6 cellular contexts compared by ENCODE assay signal in genomic region chr15:40358492-40359353, GRCh38. TPM values are rescaled to one million over a fixed set of nuclear protein-coding genes. Genes with fewer than 3 reads are reported as not detected.
DNase-seq lines count a peak whose midpoint lies in the region; ATAC-seq and TF ChIP-seq lines count a peak whose summit lies in the region.

No MANE protein-coding gene starts in this region.

- H3K4me1 Mint-ChIP-seq in naive thymus-derived CD4-positive, alpha-beta T cell, result peaks cover 7 to 18% (median 15%) of the 10 kb centered on the region in 7 donors

- peaks cover 0 to 12% of the 10 kb centered on the region in 2 donors for H3K4me1 ChIP-seq in naive thymus-derived CD4-positive, alpha-beta T cell (ENCODE audit: control insufficient read depth in 2 of 2, insufficient read depth in 2 of 2, low read length in 2 of 2)

- peak overlapping the region in 2 of 9 donors; percentile 38 to 48 for H3K27ac Mint-ChIP-seq in naive thymus-derived CD4-positive, alpha-beta T cell

- H3K9me3 Mint-ChIP-seq in naive thymus-derived CD4-positive, alpha-beta T cell, result peaks cover 0 to 2% (median 0%) of the 10 kb centered on the region in 11 donors

- H3K27me3 Mint-ChIP-seq in naive thymus-derived CD4-positive, alpha-beta T cell, result peaks cover 0 to 23% (median 9%) of the 10 kb centered on the region in 5 donors

- peak overlapping the region; percentile 62 to 90 (median 78) for H3K4me3 Mint-ChIP-seq in naive thymus-derived CD4-positive, alpha-beta T cell

- no peaks in the 10 kb centered on the region for H3K36me3 ChIP-seq in naive thymus-derived CD4-positive, alpha-beta T cell (ENCODE audit: control insufficient read depth in 2 of 3, insufficient read depth in 3 of 3, low read length in 3 of 3)

- H3K36me3 Mint-ChIP-seq in naive thymus-derived CD4-positive, alpha-beta T cell, result peaks cover 0 to 11% (median 5%) of the 10 kb centered on the region in 5 donors

- no peaks in the 10 kb centered on the region for H3K27me3 ChIP-seq in naive thymus-derived CD4-positive, alpha-beta T cell (ENCODE audit: control insufficient read depth in 2 of 2, insufficient read depth in 2 of 2, low read length in 2 of 2)

- H3K27ac ChIP-seq in angular gyrus (ENCODE audit: low read depth, low read length), result peak overlapping the region; percentile 32
- H3K27ac ChIP-seq in naive thymus-derived CD4-positive, alpha-beta T cell (ENCODE audit: low read depth, low read length), result no peak overlapping the region

- peak overlapping the region; percentile 46 for H3K4me3 ChIP-seq in naive thymus-derived CD4-positive, alpha-beta T cell (ENCODE audit: low read length)

- CTCF ChIA-PET in naive thymus-derived CD4-positive, alpha-beta T cell (lab: Charles Lee), result no interaction called here

- H3K9me3 ChIP-seq in naive thymus-derived CD4-positive, alpha-beta T cell (ENCODE audit: control insufficient read depth in 2 of 3, low read length in 3 of 3), result no peaks in the 10 kb centered on the region

- peak in 2 of 9 donors; percentile 11 to 46 for DNase-seq in naive thymus-derived CD4-positive, alpha-beta T cell
- DNase-seq in amniotic stem cell (lab: John Stamatoyannopoulos, UW), result no peak

- intact Hi-C loops in naive thymus-derived CD4-positive, alpha-beta T cell (cut with micrococcal nuclease), result loop anchor here (1.0 to 5.0 kb wide), 9 partner anchors 10 to 206 kb away; partner anchors contain the start of genes KNSTRN (in 2 of the 2), BAHD1 (in 1 of the 2), CCDC32 (in 1 of the 2) and INAFM2 (in 1 of the 2)

- TF ChIP-seq CTCF in GM12873 (IDR thresholded peaks at IDR 0.05; ENCODE audit: insufficient read depth, low read depth, low read length, missing control alignments), result peak; percentile 11

- peak; percentile 19 for ATAC-seq in HG03521 (IDR thresholded peaks at IDR 0.05; ENCODE audit: unreplicated experiment)
- no peak for ATAC-seq in naive thymus-derived CD4-positive, alpha-beta T cell
- ATAC-seq in GM21717 (IDR thresholded peaks at IDR 0.05; ENCODE audit: unreplicated experiment), result no peak

- POLR2A ChIA-PET in naive thymus-derived CD4-positive, alpha-beta T cell (lab: Charles Lee), result no interaction called here

RNA-seq across cellular contexts. Expression of gene DISP2, which starts 0.7 kb away (rescaled TPM):
- under 1 TPM in 4 of 5 experiments, not detected in 1; 0.05 to 0.51 (median 0.07) TPM for total RNA-seq in naive thymus-derived CD4-positive, alpha-beta T cell
- not detected for polyA plus RNA-seq in naive thymus-derived CD4-positive, alpha-beta T cell

RNA-seq across cellular contexts. Expression of gene PHGR1, which starts 7.9 kb away (rescaled TPM):
- not detected for total RNA-seq in naive thymus-derived CD4-positive, alpha-beta T cell
- polyA plus RNA-seq in naive thymus-derived CD4-positive, alpha-beta T cell, result not detected

RNA-seq across cellular contexts. Expression of gene CCDC9B, which starts 18.0 kb away (rescaled TPM):
- total RNA-seq in naive thymus-derived CD4-positive, alpha-beta T cell, result 1 to 10 TPM in 4 of 5 experiments, under 1 TPM in 1; 0.73 to 2.7 (median 1.6) TPM
- under 1 TPM; 0.07 to 0.30 TPM for polyA plus RNA-seq in naive thymus-derived CD4-positive, alpha-beta T cell

RNA-seq across cellular contexts. Expression of gene KNSTRN, which starts 23.8 kb away (rescaled TPM):
- 10 to 100 TPM in 1 of 5 experiments, 1 to 10 TPM in 4; 3.7 to 39.6 (median 6.2) TPM for total RNA-seq in naive thymus-derived CD4-positive, alpha-beta T cell
- 1 to 10 TPM; 3.7 to 5.2 TPM for polyA plus RNA-seq in naive thymus-derived CD4-positive, alpha-beta T cell

RNA-seq across cellular contexts. Expression of gene INAFM2, which starts 35.2 kb away (rescaled TPM):
- 10 to 100 TPM in 3 of 5 experiments, 1 to 10 TPM in 2; 7.1 to 21.2 (median 12.7) TPM for total RNA-seq in naive thymus-derived CD4-positive, alpha-beta T cell
- polyA plus RNA-seq in naive thymus-derived CD4-positive, alpha-beta T cell, result 1 to 10 TPM; 2.0 to 2.2 TPM
